Comparison of ENCODE assay signal across 8 cellular contexts in genomic region chr18:32048507-32049091, GRCh38. TPM values are rescaled to one million over a fixed set of nuclear protein-coding genes. Genes with fewer than 3 reads are reported as not detected.
DNase-seq lines count a peak whose midpoint lies in the region; ATAC-seq and TF ChIP-seq lines count a peak whose summit lies in the region.

No MANE protein-coding gene starts in this region.

- TF ChIP-seq CTCF in fibroblast of the aortic adventitia (IDR thresholded peaks at IDR 0.05; ENCODE audit: insufficient read depth, low read length) = no peak

- H3K4me1 ChIP-seq in skeletal muscle tissue (ENCODE audit: control insufficient read depth in 3 of 3, insufficient read depth in 3 of 3, low read length in 3 of 3) = peaks cover 4 to 5% (median 4%) of the 10 kb centered on the region in 3 donors

- no peak overlapping the region for H3K9ac ChIP-seq in skeletal muscle tissue (ENCODE audit: low read depth in 1 of 3, low read length in 3 of 3)

- H3K27me3 ChIP-seq in skeletal muscle tissue (ENCODE audit: control insufficient read depth in 3 of 3, insufficient read depth in 3 of 3, low read length in 3 of 3) = no peaks in the 10 kb centered on the region

- peak; percentile 11 for DNase-seq in NCI-H2196 (lab: John Stamatoyannopoulos, UW; ENCODE audit: unreplicated experiment)
- no peak for DNase-seq in NCI-H2196 treated with DMSO at 0.1 percent for 48 hours (lab: John Stamatoyannopoulos, UW; ENCODE audit: unreplicated experiment)
- peak; percentile 82 for DNase-seq in SIG-M5 treated with dmso at 0.1 percent for 504 hours (lab: John Stamatoyannopoulos, UW; ENCODE audit: unreplicated experiment)
- DNase-seq in fibroblast of the aortic adventitia (ENCODE audit: low read depth) = peak; percentile 81
- DNase-seq in COLO668 (lab: John Stamatoyannopoulos, UW; ENCODE audit: unreplicated experiment) = no peak

- H3K4me3 ChIP-seq in fibroblast of the aortic adventitia (ENCODE audit: low read depth, low read length) = no peak overlapping the region
- no peak overlapping the region for H3K4me3 ChIP-seq in skeletal muscle tissue (ENCODE audit: low read length in 3 of 3)

- no peaks in the 10 kb centered on the region for H3K36me3 ChIP-seq in skeletal muscle tissue (ENCODE audit: control insufficient read depth in 3 of 3, insufficient read depth in 3 of 3, low read length in 3 of 3)

- H3K9me3 ChIP-seq in skeletal muscle tissue (ENCODE audit: control insufficient read depth in 3 of 3, low read length in 3 of 3) = no peaks in the 10 kb centered on the region

- TF ChIP-seq POLR2A in GM18505 (IDR thresholded peaks at IDR 0.05; ENCODE audit: borderline replicate concordance, extremely low read depth, insufficient read depth, insufficient read length) = no peak

- peak overlapping the region; percentile 48 for H3K27ac ChIP-seq in skeletal muscle tissue (ENCODE audit: low read depth, low read length)

- peak; percentile 69 for ATAC-seq in HG02623 (IDR thresholded peaks at IDR 0.05; ENCODE audit: unreplicated experiment)
- ATAC-seq in GM18505 (IDR thresholded peaks at IDR 0.05; ENCODE audit: unreplicated experiment) = no peak

RNA-seq across cellular contexts. Expression of gene RNF125, which starts 30.0 kb away (rescaled TPM):
- total RNA-seq in fibroblast of the aortic adventitia (ENCODE audit: low replicate concordance) (0.65 and 1.6 TPM in 2 replicates), skeletal muscle tissue (9.4 TPM)

RNA-seq across cellular contexts. Expression of gene RNF138, which starts 43.1 kb away (rescaled TPM):
- total RNA-seq in fibroblast of the aortic adventitia (ENCODE audit: low replicate concordance) = 8.6 and 28.3 TPM in 2 replicates
- 39.1 TPM for total RNA-seq in skeletal muscle tissue

Comparison
In these comparisons a context has a peak if more than half of its experiments do, and no peak if none do; other contexts are left out.
1. DNase-seq: peak in NCI-H2196 (single experiment), SIG-M5 treated with dmso at 0.1 percent for 504 hours (single experiment) and fibroblast of the aortic adventitia (single experiment); none in NCI-H2196 treated with DMSO at 0.1 percent for 48 hours (single experiment) and COLO668 (single experiment).